9 cellular contexts compared by ENCODE assay signal in the genomic region with DNA sequence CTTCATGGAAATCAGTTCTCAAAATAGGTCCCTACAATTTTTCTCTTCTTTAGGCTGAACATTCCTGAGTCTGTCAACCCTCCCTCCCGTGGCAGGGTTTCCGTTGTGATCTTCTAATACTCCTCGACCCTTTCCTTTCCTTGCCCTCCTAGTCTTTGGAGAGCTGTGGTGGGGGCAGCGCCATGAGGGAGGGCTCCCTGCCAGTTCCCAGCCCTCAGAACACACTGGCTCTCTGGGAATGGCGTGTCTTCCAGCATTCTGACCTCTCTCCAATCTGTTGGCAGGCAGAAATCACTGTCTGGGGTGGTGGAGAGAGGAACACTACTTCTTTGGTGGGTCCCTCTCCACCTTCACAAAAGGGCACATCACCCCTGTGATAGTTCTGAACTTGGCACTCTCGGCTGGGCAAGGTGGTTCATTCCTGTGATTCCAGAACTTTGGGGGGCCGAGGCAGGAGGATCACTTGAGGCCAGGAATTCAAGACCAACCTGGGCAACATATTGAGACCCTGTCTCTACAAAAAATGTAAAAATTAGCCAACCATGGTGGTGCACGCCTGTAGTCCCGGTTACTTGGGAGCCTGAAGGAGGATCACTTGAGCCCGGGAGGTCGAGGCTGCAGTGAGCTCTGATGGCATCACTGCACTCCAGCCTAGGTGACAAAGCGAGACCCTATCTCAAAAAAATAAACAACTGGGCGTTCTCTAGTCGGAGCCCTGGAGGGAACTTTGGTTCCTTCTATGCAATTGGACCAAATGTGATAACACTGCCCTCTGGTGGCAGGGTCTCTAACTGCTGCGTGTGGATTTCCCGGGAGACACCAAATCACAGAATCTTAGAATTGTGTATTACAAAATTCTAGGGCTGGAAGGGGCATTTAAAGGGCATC. TPM values are rescaled to one million over a fixed set of nuclear protein-coding genes. Genes with fewer than 3 reads are reported as not detected.
A peak's percentile ranks its signal among the peaks of the same experiment; 100 is the strongest.
DNase-seq lines count a peak whose midpoint lies in the region; ATAC-seq and TF ChIP-seq lines count a peak whose summit lies in the region.
"Had no signal": no experiment of that assay in that cellular context is flagged by ENCODE, and none has a peak within 500 bp of the region (broad histone marks: within the 10 kb centered on the region; RNA-seq: fewer than 3 reads in every experiment).

No MANE protein-coding gene starts in this region.

- H3K4me3 Mint-ChIP-seq in CD4-positive, CD25-positive, alpha-beta regulatory T cell: peak overlapping the region in 2 of 4 donors; percentile 38 to 70
- peak overlapping the region; percentile 37 for H3K4me3 Mint-ChIP-seq in natural killer cell

- peak overlapping the region; percentile 62 for H3K4me2 ChIP-seq in OCI-LY3 (ENCODE audit: low read length)

- H3K27ac Mint-ChIP-seq in CD4-positive, CD25-positive, alpha-beta regulatory T cell: peak overlapping the region in 1 of 3 donors; percentile 44
- no peak overlapping the region for H3K27ac Mint-ChIP-seq in natural killer cell

- H3K27me3 ChIP-seq in CD4-positive, CD25-positive, alpha-beta regulatory T cell (ENCODE audit: control insufficient read depth, insufficient read depth, low read length): no peaks in the 10 kb centered on the region
- H3K27me3 ChIP-seq in OCI-LY3 (ENCODE audit: low read depth, low read length): no peaks in the 10 kb centered on the region; the same call in none of the 2 replicates

- H4K20me1 ChIP-seq in OCI-LY3 (ENCODE audit: insufficient read depth, low read length): no peaks in the 10 kb centered on the region

- H3K36me3 Mint-ChIP-seq in CD4-positive, CD25-positive, alpha-beta regulatory T cell: no peaks in the 10 kb centered on the region
- H3K36me3 Mint-ChIP-seq in natural killer cell: no peaks in the 10 kb centered on the region

- TF ChIP-seq CTCF in OCI-LY3 (IDR thresholded peaks at IDR 0.05; ENCODE audit: low read depth, low read length) (peak; percentile 88), natural killer cell (IDR thresholded peaks at IDR 0.05) (peak; percentile 80)

- peak overlapping the region; percentile 59 for H3K4me3 ChIP-seq in CD4-positive, CD25-positive, alpha-beta regulatory T cell (ENCODE audit: low read depth, low read length)
- H3K4me3 ChIP-seq in OCI-LY3 (ENCODE audit: low read length): peak overlapping the region; percentile 45

- intact Hi-C loops in natural killer cell (cut with micrococcal nuclease): loop anchor here (1.0 to 2.0 kb wide), 2 partner anchors 172 to 272 kb away; no protein-coding TSS in a partner anchor

- no peak overlapping the region for H3K9ac ChIP-seq in OCI-LY3 (ENCODE audit: low read length)

- H3K79me2 ChIP-seq in OCI-LY3 (ENCODE audit: low read length): no peaks in the 10 kb centered on the region

- H2AFZ ChIP-seq in OCI-LY3 (ENCODE audit: low read depth, low read length): peak overlapping the region; percentile 10; the same call in 1 of the 2 replicates

- H3K36me3 ChIP-seq in CD4-positive, CD25-positive, alpha-beta regulatory T cell (ENCODE audit: control insufficient read depth, insufficient read depth, low read length): no peaks in the 10 kb centered on the region
- no peaks in the 10 kb centered on the region for H3K36me3 ChIP-seq in OCI-LY3 (replicated peaks; ENCODE audit: low read depth, low read length)

- H3K4me1 Mint-ChIP-seq in CD4-positive, CD25-positive, alpha-beta regulatory T cell: peaks cover 0 to 12% (median 3%) of the 10 kb centered on the region in 4 donors
- peaks cover 0 to 5% of the 10 kb centered on the region in 2 donors for H3K4me1 Mint-ChIP-seq in natural killer cell

- POLR2A ChIA-PET in HEK293T (lab: Yijun Ruan, JAX): interaction anchor here (1.1 to 2.4 kb wide), 2 partner anchors 13 kb away, joined by 3 to 8 read pairs; a partner anchor contains a TSS

- DNase-seq in CD4-positive, CD25-positive, alpha-beta regulatory T cell: peak; percentile 55 to 76 (median 65)
- DNase-seq in HEK293T (ENCODE audit: extremely low spot score) (peak; percentile 80), activated T-cell treated with anti-CD3 and anti-CD28 coated beads for 1 hour (ENCODE audit: low read depth) (peak; percentile 74), natural killer cell (peak; percentile 65)
- peak; percentile 59 for DNase-seq in stimulated activated naive CD4-positive, alpha-beta T cell treated with Interleukin-2 at 50 U/mL for 16 hours (lab: John Stamatoyannopoulos, UW)

- no peaks in the 10 kb centered on the region for H3K9me3 ChIP-seq in CD4-positive, CD25-positive, alpha-beta regulatory T cell (ENCODE audit: control insufficient read depth in 2 of 2, low read length in 2 of 2)
- no peaks in the 10 kb centered on the region for H3K9me3 ChIP-seq in OCI-LY3 (ENCODE audit: insufficient read depth, low read length)

- peaks cover 12% of the 10 kb centered on the region for H3K27me3 Mint-ChIP-seq in CD4-positive, CD25-positive, alpha-beta regulatory T cell
- peaks cover 0 to 3% of the 10 kb centered on the region in 2 donors for H3K27me3 Mint-ChIP-seq in natural killer cell (ENCODE audit: low read depth in 2 of 2)

- peaks cover 0 to 2% (median 0%) of the 10 kb centered on the region in 7 donors for H3K9me3 Mint-ChIP-seq in CD4-positive, CD25-positive, alpha-beta regulatory T cell
- H3K9me3 Mint-ChIP-seq in natural killer cell: no peaks in the 10 kb centered on the region

- H3K4me1 ChIP-seq in CD4-positive, CD25-positive, alpha-beta regulatory T cell (ENCODE audit: control insufficient read depth, insufficient read depth, low read length, poor library complexity, severe bottlenecking): peaks cover 3% of the 10 kb centered on the region
- peaks cover 16% of the 10 kb centered on the region for H3K4me1 ChIP-seq in OCI-LY3 (ENCODE audit: low read length)

- peak in 1 of 2 donors; percentile 71 for ATAC-seq in CD4-positive, CD25-positive, alpha-beta regulatory T cell (ENCODE audit: low read depth in 2 of 2)
- ATAC-seq in esophagus mucosa (peak; percentile 56), natural killer cell (peak; percentile 81 to 87 (median 87)), GM19328 (IDR thresholded peaks at IDR 0.05; ENCODE audit: unreplicated experiment) (no peak)

- CTCF ChIA-PET in HEK293T (lab: Yijun Ruan, JAX): interaction anchor here (1.7 kb wide), 1 partner anchor 272 kb away, joined by 7 read pairs; no protein-coding TSS in a partner anchor

- H3K27ac ChIP-seq in CD4-positive, CD25-positive, alpha-beta regulatory T cell (ENCODE audit: insufficient read depth, low read length, poor library complexity, severe bottlenecking): no peak overlapping the region
- H3K27ac ChIP-seq in OCI-LY3 (ENCODE audit: low read length): no peak overlapping the region

TF ChIP-seq in HEK293T, 16 proteins besides CTCF, POLR2A, EP300 and RAD21:
- TF ChIP-seq ELF4 (IDR thresholded peaks at IDR 0.05) (no peak), ZNF384 (IDR thresholded peaks at IDR 0.05) (no peak), CTBP1 (IDR thresholded peaks at IDR 0.05; ENCODE audit: borderline replicate concordance) (no peak), SUZ12 (IDR thresholded peaks at IDR 0.05) (no peak), SP1 (IDR thresholded peaks at IDR 0.05) (no peak), HDGF (IDR thresholded peaks at IDR 0.05; ENCODE audit: borderline replicate concordance) (no peak), BHLHE40 (IDR thresholded peaks at IDR 0.05; ENCODE audit: borderline replicate concordance) (no peak), NFRKB (IDR thresholded peaks at IDR 0.05) (no peak), LEF1 (IDR thresholded peaks at IDR 0.05; ENCODE audit: borderline replicate concordance) (no peak), L3MBTL2 (conservative IDR thresholded peaks at IDR 0.05) (no peak), FOXM1 (IDR thresholded peaks at IDR 0.05; ENCODE audit: borderline replicate concordance) (no peak), FOXK2 (IDR thresholded peaks at IDR 0.05) (no peak), FOXA1 (IDR thresholded peaks at IDR 0.05) (no peak), ARNT (IDR thresholded peaks at IDR 0.05) (no peak), TARDBP (IDR thresholded peaks at IDR 0.05) (no peak)
- TF ChIP-seq, protein P1, sequence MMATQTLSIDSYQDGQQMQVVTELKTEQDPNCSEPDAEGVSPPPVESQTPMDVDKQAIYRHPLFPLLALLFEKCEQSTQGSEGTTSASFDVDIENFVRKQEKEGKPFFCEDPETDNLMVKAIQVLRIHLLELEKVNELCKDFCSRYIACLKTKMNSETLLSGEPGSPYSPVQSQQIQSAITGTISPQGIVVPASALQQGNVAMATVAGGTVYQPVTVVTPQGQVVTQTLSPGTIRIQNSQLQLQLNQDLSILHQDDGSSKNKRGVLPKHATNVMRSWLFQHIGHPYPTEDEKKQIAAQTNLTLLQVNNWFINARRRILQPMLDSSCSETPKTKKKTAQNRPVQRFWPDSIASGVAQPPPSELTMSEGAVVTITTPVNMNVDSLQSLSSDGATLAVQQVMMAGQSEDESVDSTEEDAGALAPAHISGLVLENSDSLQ (IDR thresholded peaks at IDR 0.05): no peak

RNA-seq across cellular contexts. Expression of a gene that starts 13.1 kb away (rescaled TPM):
- 42.5 TPM for total RNA-seq in CD4-positive, CD25-positive, alpha-beta regulatory T cell
- polyA plus RNA-seq in CD4-positive, CD25-positive, alpha-beta regulatory T cell: 10 to 100 TPM; 70.2 to 79.0 (median 75.9) TPM
- total RNA-seq in esophagus mucosa: 182 TPM
- 10 to 100 TPM; 38.1 to 48.1 (median 47.9) TPM for total RNA-seq in natural killer cell

RNA-seq across cellular contexts. Expression of a gene that starts 39.9 kb away (rescaled TPM):
- not detected for total RNA-seq in CD4-positive, CD25-positive, alpha-beta regulatory T cell
- not detected for polyA plus RNA-seq in CD4-positive, CD25-positive, alpha-beta regulatory T cell
- total RNA-seq in esophagus mucosa (not detected), natural killer cell (not detected)
- total RNA-seq: T-helper 2 cell treated with Interferon-gamma antibody and Interleukin-4, amounts not matched to agents 100 ng/mL and 5 ng/mL, for 36 hours had no signal
